ENCODE assay signal across 8 cellular contexts in the genomic region with DNA sequence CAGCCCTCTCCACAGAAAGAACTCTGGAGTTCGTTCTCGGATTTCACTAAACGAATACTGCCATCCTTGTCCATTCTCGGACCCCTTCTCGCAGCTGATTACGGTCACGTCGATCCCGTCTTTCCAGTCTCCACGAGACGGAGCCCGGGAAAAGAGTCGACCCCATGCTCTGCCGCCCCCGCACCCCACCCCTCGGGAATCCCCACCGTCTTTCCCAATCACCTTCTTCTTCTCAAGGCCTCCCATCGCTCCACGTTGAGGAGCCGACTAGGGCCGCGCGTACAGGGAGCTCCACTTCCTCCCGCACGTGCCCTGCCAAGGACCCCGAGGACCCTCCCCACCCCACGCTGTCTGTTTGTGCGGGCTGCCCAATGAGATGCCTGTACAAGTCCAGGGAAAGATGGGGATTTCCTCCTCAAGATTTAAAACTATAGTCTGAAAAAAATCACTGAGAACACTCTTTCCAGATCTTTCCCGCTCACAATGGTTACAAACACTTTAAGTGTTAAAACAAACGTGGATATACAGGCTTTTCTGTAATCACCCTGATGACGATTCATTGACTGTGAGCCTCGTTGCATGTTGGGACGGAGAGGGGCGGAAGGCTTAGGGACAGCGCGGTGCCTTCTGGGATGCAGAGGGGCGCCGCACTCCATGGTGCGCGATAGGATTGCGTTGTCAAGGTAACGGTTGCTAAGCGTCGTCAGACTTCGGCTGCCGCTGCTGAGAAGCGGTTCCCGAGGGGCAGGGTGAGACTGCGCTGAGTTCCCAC. TPM values are rescaled to one million over a fixed set of nuclear protein-coding genes. Genes with fewer than 3 reads are reported as not detected.
A peak's percentile ranks its signal among the peaks of the same experiment; 100 is the strongest.
DNase-seq lines count a peak whose midpoint lies in the region; ATAC-seq, FAIRE-seq and TF ChIP-seq lines count a peak whose summit lies in the region.

Gene PES1, minus strand, starts transcription at position 323 of the 772 bp plus-strand sequence. Its CDS starts 77 bp downstream, at position 246.

- no peaks in the 10 kb centered on the region for H3K9me3 ChIP-seq in cardiac muscle cell (ENCODE audit: low read depth)
- no peaks in the 10 kb centered on the region for H3K9me3 ChIP-seq in parathyroid adenoma (ENCODE audit: control insufficient read depth, low read length)
- no peaks in the 10 kb centered on the region for H3K9me3 ChIP-seq in tibial nerve

- peak; percentile 77 for TF ChIP-seq POLR2A in GM12891 (IDR thresholded peaks at IDR 0.05; ENCODE audit: low read depth, low read length)
- peak in 1 of 2 donors; percentile 24 for TF ChIP-seq POLR2A in tibial nerve (IDR thresholded peaks at IDR 0.05)

- H3K27ac ChIP-seq in adipose tissue (ENCODE audit: low read depth, low read length) (no peak within 1 kb of the TSS), cardiac muscle cell (peak within 1 kb of the TSS; percentile 92), parathyroid adenoma (peak within 1 kb of the TSS; percentile 86), tibial nerve (peak within 1 kb of the TSS; percentile 50 to 91 (median 83))

- no peak within 1 kb of the TSS for H3K9ac ChIP-seq in parathyroid adenoma

- FAIRE-seq in GM12891 (lab: Jason Lieb, UNC) = peak; percentile 100

- peak; percentile 98 for ATAC-seq in HG02798 (IDR thresholded peaks at IDR 0.05; ENCODE audit: poor library complexity, unreplicated experiment)

- H3K36me3 ChIP-seq in cardiac muscle cell = peaks cover 17% of the 10 kb centered on the region
- H3K36me3 ChIP-seq in parathyroid adenoma (ENCODE audit: control insufficient read depth, insufficient read depth, low read length) = no peaks in the 10 kb centered on the region
- H3K36me3 ChIP-seq in tibial nerve = peaks cover 0 to 25% (median 24%) of the 10 kb centered on the region in 3 donors

- TF ChIP-seq EP300 in tibial nerve (IDR thresholded peaks at IDR 0.05) = peak; percentile 80 to 94

- peak within 1 kb of the TSS; percentile 82 for H2AFZ ChIP-seq in parathyroid adenoma

- peaks cover 14% of the 10 kb centered on the region for H3K79me2 ChIP-seq in parathyroid adenoma

- no peak for TF ChIP-seq CTCF in cardiac muscle cell (IDR thresholded peaks at IDR 0.05; ENCODE audit: low read depth, low read length)
- TF ChIP-seq CTCF in parathyroid adenoma (IDR thresholded peaks at IDR 0.05) = no peak
- peak in 1 of 5 experiments; percentile 44 for TF ChIP-seq CTCF in tibial nerve (IDR thresholded peaks at IDR 0.05)

- H3K27me3 ChIP-seq in cardiac muscle cell (peaks cover 18% of the 10 kb centered on the region), parathyroid adenoma (ENCODE audit: control insufficient read depth, insufficient read depth, low read length) (no peaks in the 10 kb centered on the region), tibial nerve (no peaks in the 10 kb centered on the region)

- H3K4me1 ChIP-seq in cardiac muscle cell (ENCODE audit: low read depth) (peaks cover 7% of the 10 kb centered on the region), parathyroid adenoma (peaks cover 8% of the 10 kb centered on the region), tibial nerve (peaks cover 8 to 26% (median 15%) of the 10 kb centered on the region in 4 donors)

- DNase-seq in GM12891 (ENCODE audit: insufficient read length, low spot score) = peak; percentile 91
- DNase-seq in NCI-H1436 (lab: John Stamatoyannopoulos, UW) = peak; percentile 99
- DNase-seq in SW480 (ENCODE audit: low spot score) = peak; percentile 98
- DNase-seq in cardiac muscle cell (ENCODE audit: low read depth in 1 of 2, low spot score in 1 of 2) = peak; percentile 100
- peak; percentile 83 to 95 for DNase-seq in tibial nerve (ENCODE audit: low spot score in 2 of 2)

- H3K4me3 ChIP-seq in cardiac muscle cell (peak within 1 kb of the TSS; percentile 62), parathyroid adenoma (ENCODE audit: low read depth, low read length) (peak within 1 kb of the TSS; percentile 94), tibial nerve (peak within 1 kb of the TSS; percentile 57 to 93 (median 76))

- 0 to 1% (median 0%) methylated on average over 49 of the region's 49 CpGs for WGBS in adipose tissue, 3 donors
- WGBS in tibial nerve, 2 donors = 0% methylated on average over 43 to 49 of the region's 49 CpGs

- H3K4me2 ChIP-seq in parathyroid adenoma (ENCODE audit: low read length) = peak within 1 kb of the TSS; percentile 99

TF ChIP-seq in GM12891, 5 proteins besides CTCF, POLR2A, EP300 and RAD21:
- peak; percentile 87 for TF ChIP-seq POU2F2 (IDR thresholded peaks at IDR 0.05; ENCODE audit: low read depth, low read length)
- peak; percentile 80 for TF ChIP-seq POLR2AphosphoS5 (IDR thresholded peaks at IDR 0.05; ENCODE audit: low read depth, low read length)
- 0 out of 2 replicates have a peak, but pooled peaks have one; percentile 55 for TF ChIP-seq TAF1 (IDR thresholded peaks at IDR 0.05; ENCODE audit: low read depth, low read length)
- TF ChIP-seq SPI1 (IDR thresholded peaks at IDR 0.05; ENCODE audit: low read depth, low read length) = peak; percentile 76
- TF ChIP-seq PAX5 (IDR thresholded peaks at IDR 0.05; ENCODE audit: insufficient read depth, low read length, severe bottlenecking) = no peak

RNA-seq across cellular contexts. Expression of gene PES1, which starts in this region (rescaled TPM):
- 68.0 TPM for polyA plus RNA-seq in GM12891 (2012; ENCODE audit: low read depth, missing spikeins)
- 10 to 100 TPM; 45.1 to 56.0 (median 45.8) TPM for polyA plus RNA-seq in adipose tissue
- 49.1 and 56.3 TPM in 2 replicates for total RNA-seq in cardiac muscle cell
- 52.5 and 57.7 TPM in 2 replicates for polyA plus RNA-seq in cardiac muscle cell
- 10 to 100 TPM; 53.9 to 74.7 (median 70.3) TPM for total RNA-seq in tibial nerve
